Comparison of ENCODE assay signal across 1 cellular context in genomic region chr14:67539116-67539515, GRCh38.
TF ChIP-seq lines count a peak whose summit lies in the region.

No MANE protein-coding gene starts in this region.

TF ChIP-seq in H1, 55 proteins besides CTCF, POLR2A, EP300 and RAD21:
- no peak for TF ChIP-seq POU5F1 (IDR thresholded peaks at IDR 0.05; ENCODE audit: low read depth, low read length)
- TF ChIP-seq YY1 (IDR thresholded peaks at IDR 0.05; ENCODE audit: low read depth, low read length), result no peak
- TF ChIP-seq E2F6 (IDR thresholded peaks at IDR 0.05), result no peak
- TF ChIP-seq ATF3 (IDR thresholded peaks at IDR 0.05; ENCODE audit: insufficient read depth, low read depth, low read length), result no peak
- no peak for TF ChIP-seq SAP30 (IDR thresholded peaks at IDR 0.05; ENCODE audit: insufficient read depth, insufficient replicate concordance, low read length)
- 0 out of 2 replicates have a peak, but pooled peaks have one; percentile 9 for TF ChIP-seq TBP (IDR thresholded peaks at IDR 0.05; ENCODE audit: low read depth, low read length)
